ENCODE assay signal across 14 cellular contexts in the genomic region with DNA sequence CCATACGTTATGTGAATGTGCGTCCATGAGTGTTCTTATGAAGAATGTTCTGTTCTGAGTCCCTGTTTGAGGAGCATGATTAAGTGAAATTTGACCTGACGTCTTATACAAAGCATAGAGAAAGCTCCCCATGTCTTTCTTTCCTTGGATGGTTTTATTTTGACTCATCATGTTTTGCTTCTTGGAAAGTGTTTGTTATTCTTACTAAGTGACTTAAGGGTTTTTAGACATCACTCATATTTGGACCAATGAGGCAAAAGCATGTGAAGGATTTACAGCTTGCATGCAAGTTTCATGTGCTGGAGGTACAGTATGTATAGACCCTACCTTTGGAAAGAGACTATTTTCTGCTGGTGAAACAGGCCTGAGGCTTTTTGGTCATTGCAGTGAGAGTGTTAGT. TPM values are rescaled to one million over a fixed set of nuclear protein-coding genes. Genes with fewer than 3 reads are reported as not detected.
DNase-seq lines count a peak whose midpoint lies in the region; ATAC-seq and TF ChIP-seq lines count a peak whose summit lies in the region.
"Had no signal": no experiment of that assay in that cellular context is flagged by ENCODE, and none has a peak within 500 bp of the region (broad histone marks: within the 10 kb centered on the region; RNA-seq: fewer than 3 reads in every experiment).

No MANE protein-coding gene starts in this region.

- no peaks in the 10 kb centered on the region for H4K20me1 ChIP-seq in smooth muscle cell (ENCODE audit: low read depth)

- H3K27ac ChIP-seq in smooth muscle cell (ENCODE audit: low read depth) = peak overlapping the region; percentile 50
- H3K27ac ChIP-seq: 22Rv1 had no signal

- H3K36me3 ChIP-seq in smooth muscle cell (ENCODE audit: low read depth) = no peaks in the 10 kb centered on the region

- H3K9me3 ChIP-seq in smooth muscle cell (replicated peaks; ENCODE audit: low read depth) = no peaks in the 10 kb centered on the region

- no peak overlapping the region for H2AFZ ChIP-seq in smooth muscle cell (ENCODE audit: low read depth)

- H3K9me3 Mint-ChIP-seq in activated CD4-positive, alpha-beta T cell treated with anti-CD3 and anti-CD28 coated beads for 36 hours (ENCODE audit: low read depth) = no peaks in the 10 kb centered on the region
- no peaks in the 10 kb centered on the region for H3K9me3 Mint-ChIP-seq in activated CD4-positive, alpha-beta T cell treated with anti-CD3 and anti-CD28 coated beads, Interleukin-2, amount 10 ng/mL, durations not matched to agents 24 days and 14 days
- H3K9me3 Mint-ChIP-seq: dendritic cell treated with granulocyte-macrophage colony-stimulating factor and Interleukin-4, amounts not matched to agents 40 ng/mL and 50 ng/mL, for 4 days had no signal

- peaks cover 10% of the 10 kb centered on the region for H3K4me1 ChIP-seq in smooth muscle cell (ENCODE audit: low read depth)

- no peak for DNase-seq in activated CD4-positive, alpha-beta T cell treated with anti-CD3 and anti-CD28 coated beads for 36 hours
- DNase-seq in activated CD4-positive, alpha-beta T cell treated with anti-CD3 and anti-CD28 coated beads, Interleukin-2, amount 10 ng/mL, durations not matched to agents 24 days and 14 days = no peak
- DNase-seq in RPMI7951 (ENCODE audit: low read depth) (peak; percentile 70), fibroblast of gingiva (ENCODE audit: low read depth) (peak; percentile 93), smooth muscle cell (lab: John Stamatoyannopoulos, UW; ENCODE audit: unreplicated experiment) (no peak), DMS79 (lab: John Stamatoyannopoulos, UW) (no peak), putamen (ENCODE audit: low spot score) (no peak), COLO829 (ENCODE audit: low spot score) (no peak)
- DNase-seq: activated CD4-positive, CD25-positive, alpha-beta regulatory T cell treated with anti-CD3 and anti-CD28 coated beads, Interleukin-2, amount 50 U/mL, for 72 hours; H7; NCI-H446 treated with DMSO at 0.1 percent for 48 hours; stimulated activated CD4-positive, alpha-beta T cell treated with anti-CD3 and anti-CD28 coated beads, Interleukin-15, amount 100 ng/mL, for 24 hours had no signal

- no peaks in the 10 kb centered on the region for H3F3A ChIP-seq in smooth muscle cell (ENCODE audit: low read depth)

- no peak for TF ChIP-seq CTCF in smooth muscle cell (IDR thresholded peaks at IDR 0.05; ENCODE audit: borderline replicate concordance, insufficient read depth, poor library complexity, severe bottlenecking)

- WGBS in smooth muscle cell (ENCODE audit: low lambda C conversion rate) = 26% methylated on average over 3 of the region's 3 CpGs

- intact Hi-C loops in activated CD4-positive, alpha-beta T cell treated with anti-CD3 and anti-CD28 coated beads for 36 hours (cut with DNase I, micrococcal nuclease) = no loop called here
- intact Hi-C loops in activated CD4-positive, alpha-beta T cell treated with anti-CD3 and anti-CD28 coated beads, Interleukin-2, amount 10 ng/mL, durations not matched to agents 24 days and 14 days (cut with micrococcal nuclease) = no loop called here

- CTCF ChIA-PET in activated CD4-positive, alpha-beta T cell treated with anti-CD3 and anti-CD28 coated beads for 36 hours (lab: Charles Lee) = interaction anchor here (1.5 to 2.4 kb wide), 2 partner anchors 10 to 11 kb away, joined by 4 to 7 read pairs; no protein-coding TSS in a partner anchor

- H3K4me3 Mint-ChIP-seq in activated CD4-positive, alpha-beta T cell treated with anti-CD3 and anti-CD28 coated beads for 36 hours = no peak overlapping the region
- no peak overlapping the region for H3K4me3 Mint-ChIP-seq in activated CD4-positive, alpha-beta T cell treated with anti-CD3 and anti-CD28 coated beads, Interleukin-2, amount 10 ng/mL, durations not matched to agents 24 days and 14 days
- H3K4me3 Mint-ChIP-seq: dendritic cell treated with granulocyte-macrophage colony-stimulating factor and Interleukin-4, amounts not matched to agents 40 ng/mL and 50 ng/mL, for 4 days had no signal

- no peak overlapping the region for H3K4me3 ChIP-seq in smooth muscle cell

- POLR2A ChIA-PET in activated CD4-positive, alpha-beta T cell treated with anti-CD3 and anti-CD28 coated beads for 36 hours (lab: Charles Lee) = no interaction called here

- no peaks in the 10 kb centered on the region for H3K79me2 ChIP-seq in smooth muscle cell (ENCODE audit: low read depth)

- H3K4me1 Mint-ChIP-seq in activated CD4-positive, alpha-beta T cell treated with anti-CD3 and anti-CD28 coated beads for 36 hours = peaks cover 2% of the 10 kb centered on the region
- no peaks in the 10 kb centered on the region for H3K4me1 Mint-ChIP-seq in activated CD4-positive, alpha-beta T cell treated with anti-CD3 and anti-CD28 coated beads, Interleukin-2, amount 10 ng/mL, durations not matched to agents 24 days and 14 days

- H3K36me3 Mint-ChIP-seq in activated CD4-positive, alpha-beta T cell treated with anti-CD3 and anti-CD28 coated beads for 36 hours (ENCODE audit: low read depth) = no peaks in the 10 kb centered on the region
- H3K36me3 Mint-ChIP-seq in activated CD4-positive, alpha-beta T cell treated with anti-CD3 and anti-CD28 coated beads, Interleukin-2, amount 10 ng/mL, durations not matched to agents 24 days and 14 days (ENCODE audit: low read depth) = no peaks in the 10 kb centered on the region

- peak overlapping the region; percentile 28 for H3K4me2 ChIP-seq in smooth muscle cell

- H3K27ac Mint-ChIP-seq in activated CD4-positive, alpha-beta T cell treated with anti-CD3 and anti-CD28 coated beads for 36 hours = no peak overlapping the region
- H3K27ac Mint-ChIP-seq in activated CD4-positive, alpha-beta T cell treated with anti-CD3 and anti-CD28 coated beads, Interleukin-2, amount 10 ng/mL, durations not matched to agents 24 days and 14 days = no peak overlapping the region
- H3K27ac Mint-ChIP-seq: dendritic cell treated with granulocyte-macrophage colony-stimulating factor and Interleukin-4, amounts not matched to agents 40 ng/mL and 50 ng/mL, for 4 days had no signal

- H3K27me3 Mint-ChIP-seq in activated CD4-positive, alpha-beta T cell treated with anti-CD3 and anti-CD28 coated beads for 36 hours = peaks cover 6% of the 10 kb centered on the region
- H3K27me3 Mint-ChIP-seq in activated CD4-positive, alpha-beta T cell treated with anti-CD3 and anti-CD28 coated beads, Interleukin-2, amount 10 ng/mL, durations not matched to agents 24 days and 14 days = peaks cover 18% of the 10 kb centered on the region
- H3K27me3 Mint-ChIP-seq: dendritic cell treated with granulocyte-macrophage colony-stimulating factor and Interleukin-4, amounts not matched to agents 40 ng/mL and 50 ng/mL, for 4 days had no signal

- H3K27me3 ChIP-seq in smooth muscle cell (ENCODE audit: low read depth) = no peaks in the 10 kb centered on the region

- peak overlapping the region; percentile 31 for H3K9ac ChIP-seq in smooth muscle cell (ENCODE audit: low read depth)

- ATAC-seq in activated CD4-positive, alpha-beta T cell treated with anti-CD3 and anti-CD28 coated beads for 36 hours = peak; percentile 78

RNA-seq across cellular contexts. Expression of gene ZEB2, which starts 33.5 kb away (rescaled TPM):
- 1 to 10 TPM; 7.0 to 7.5 TPM for total RNA-seq in activated CD4-positive, alpha-beta T cell treated with anti-CD3 and anti-CD28 coated beads for 36 hours
- 15.2 and 15.8 TPM in 2 replicates for total RNA-seq in activated CD4-positive, alpha-beta T cell treated with anti-CD3 and anti-CD28 coated beads, Interleukin-2, amount 10 ng/mL, durations not matched to agents 24 days and 14 days
- total RNA-seq in RPMI7951 (2014; rRNA removed; shearing (Covaris generic)) = 24.0 and 32.3 TPM in 2 replicates
- 148 and 158 TPM in 2 replicates for total RNA-seq in smooth muscle cell
- 50.8 and 67.5 TPM in 2 replicates for polyA plus RNA-seq in smooth muscle cell

Comparison
In these comparisons a context has a peak if more than half of its experiments do, and no peak if none do; other contexts are left out.
1. DNase-seq: peak in RPMI7951 (single experiment) and fibroblast of gingiva (single experiment); none in activated CD4-positive, alpha-beta T cell treated with anti-CD3 and anti-CD28 coated beads for 36 hours (single experiment), activated CD4-positive, alpha-beta T cell treated with anti-CD3 and anti-CD28 coated beads, Interleukin-2, amount 10 ng/mL, durations not matched to agents 24 days and 14 days (single experiment), smooth muscle cell (single experiment), DMS79 (single experiment), putamen (single experiment) and COLO829 (single experiment).